In genomic region chr4:113692809-113693411, GRCh38 we compare ENCODE assay signal across 9 cellular contexts.
DNase-seq lines count a peak whose midpoint lies in the region; ATAC-seq and TF ChIP-seq lines count a peak whose summit lies in the region.
"Had no signal": no experiment of that assay in that cellular context is flagged by ENCODE, and none has a peak within 500 bp of the region (broad histone marks: within the 10 kb centered on the region; RNA-seq: fewer than 3 reads in every experiment).

No MANE protein-coding gene starts in this region.

- intact Hi-C loops in CD4-positive, alpha-beta T cell (cut with DNase I, micrococcal nuclease), result no loop called here
- intact Hi-C loops in adrenal gland (cut with DNase I), result no loop called here

- no peak overlapping the region for H3K27ac ChIP-seq in CD4-positive, alpha-beta T cell (ENCODE audit: low read depth, low read length)
- no peak overlapping the region for H3K27ac ChIP-seq in adrenal gland

- H3K4me3 Mint-ChIP-seq in CD4-positive, alpha-beta T cell, result peak overlapping the region; percentile 28
- H3K4me3 Mint-ChIP-seq in effector memory CD8-positive, alpha-beta T cell, result peak overlapping the region; percentile 15 to 54

- H3K36me3 ChIP-seq in adrenal gland (replicated peaks in 1 of 2), result no peaks in the 10 kb centered on the region

- no peaks in the 10 kb centered on the region for H3K27me3 ChIP-seq in CD4-positive, alpha-beta T cell (ENCODE audit: control insufficient read depth, insufficient read depth, low read length)
- no peaks in the 10 kb centered on the region for H3K27me3 ChIP-seq in adrenal gland

- peak overlapping the region; percentile 74 for H3K27ac Mint-ChIP-seq in CD4-positive, alpha-beta T cell
- peak overlapping the region in 1 of 2 donors; percentile 77 for H3K27ac Mint-ChIP-seq in effector memory CD8-positive, alpha-beta T cell

- in situ Hi-C loops in GM13976 (cut with MboI; ENCODE audit: low sequenced_read_pairs, unreplicated experiment), result no loop called here

- no peak for TF ChIP-seq POLR2A in adrenal gland (IDR thresholded peaks at IDR 0.05)

- H3K27me3 Mint-ChIP-seq in CD4-positive, alpha-beta T cell, result no peaks in the 10 kb centered on the region
- no peaks in the 10 kb centered on the region for H3K27me3 Mint-ChIP-seq in effector memory CD8-positive, alpha-beta T cell

- H3K4me3 ChIP-seq in adrenal gland, result no peak overlapping the region

- POLR2A ChIA-PET in CD4-positive, alpha-beta T cell (lab: Charles Lee), result no interaction called here

- H3K36me3 Mint-ChIP-seq in CD4-positive, alpha-beta T cell (ENCODE audit: low read depth), result no peaks in the 10 kb centered on the region
- H3K36me3 Mint-ChIP-seq in effector memory CD8-positive, alpha-beta T cell (ENCODE audit: insufficient read depth), result no peaks in the 10 kb centered on the region

- H3K9me3 Mint-ChIP-seq in CD4-positive, alpha-beta T cell, result no peaks in the 10 kb centered on the region
- no peaks in the 10 kb centered on the region for H3K9me3 Mint-ChIP-seq in effector memory CD8-positive, alpha-beta T cell

- peaks cover 27% of the 10 kb centered on the region for H3K4me1 Mint-ChIP-seq in CD4-positive, alpha-beta T cell (ENCODE audit: low read depth)
- peaks cover 25 to 38% of the 10 kb centered on the region in 2 donors for H3K4me1 Mint-ChIP-seq in effector memory CD8-positive, alpha-beta T cell (ENCODE audit: low read depth in 2 of 2)

- DNase-seq in CD4-positive, alpha-beta T cell, result no peak
- no peak for DNase-seq in effector memory CD8-positive, alpha-beta T cell
- DNase-seq in DMS53 treated with DMSO at 0.1 percent for 48 hours (lab: John Stamatoyannopoulos, UW; ENCODE audit: unreplicated experiment), result no peak
- DNase-seq in NCI-H2029 (lab: John Stamatoyannopoulos, UW), result no peak
- DNase-seq in GM13976 (ENCODE audit: low spot score), result no peak
- DNase-seq in adrenal gland, result no peak
- DNase-seq: NCI-H748 treated with DMSO at 0.1 percent for 48 hours had no signal

- no peaks in the 10 kb centered on the region for H3K9me3 ChIP-seq in CD4-positive, alpha-beta T cell (ENCODE audit: control insufficient read depth, low read length)
- H3K9me3 ChIP-seq in adrenal gland (replicated peaks in 1 of 3), result no peaks in the 10 kb centered on the region

- peaks cover 3% of the 10 kb centered on the region in 2 donors for H3K4me1 ChIP-seq in adrenal gland (replicated peaks in 1 of 2)

- peak; percentile 52 for ATAC-seq in CD4-positive, alpha-beta T cell (ENCODE audit: poor library complexity)
- ATAC-seq in GM21381 (IDR thresholded peaks at IDR 0.05; ENCODE audit: unreplicated experiment) (peak; percentile 75), HG03558 (IDR thresholded peaks at IDR 0.05; ENCODE audit: extremely low read depth, unreplicated experiment) (peak; percentile 85)
- peak; percentile 69 for ATAC-seq in effector memory CD8-positive, alpha-beta T cell (replicated peaks)

- 73 to 81% (median 76%) methylated on average over 3 of the region's 3 CpGs for WGBS in adrenal gland, 4 donors

- CTCF ChIA-PET in CD4-positive, alpha-beta T cell (lab: Charles Lee), result interaction anchor here (2.0 kb wide), 1 partner anchor 145 kb away, joined by 6 read pairs; no protein-coding TSS in a partner anchor

- TF ChIP-seq CTCF in CD4-positive, alpha-beta T cell (IDR thresholded peaks at IDR 0.05), result no peak
- TF ChIP-seq CTCF in GM13976 (IDR thresholded peaks at IDR 0.05; ENCODE audit: borderline replicate concordance, control extremely low read depth, extremely low read depth, insufficient read depth, missing control alignments) (no peak), adrenal gland (IDR thresholded peaks at IDR 0.05) (no peak)
